8 cellular contexts compared by ENCODE assay signal in the genomic region with DNA sequence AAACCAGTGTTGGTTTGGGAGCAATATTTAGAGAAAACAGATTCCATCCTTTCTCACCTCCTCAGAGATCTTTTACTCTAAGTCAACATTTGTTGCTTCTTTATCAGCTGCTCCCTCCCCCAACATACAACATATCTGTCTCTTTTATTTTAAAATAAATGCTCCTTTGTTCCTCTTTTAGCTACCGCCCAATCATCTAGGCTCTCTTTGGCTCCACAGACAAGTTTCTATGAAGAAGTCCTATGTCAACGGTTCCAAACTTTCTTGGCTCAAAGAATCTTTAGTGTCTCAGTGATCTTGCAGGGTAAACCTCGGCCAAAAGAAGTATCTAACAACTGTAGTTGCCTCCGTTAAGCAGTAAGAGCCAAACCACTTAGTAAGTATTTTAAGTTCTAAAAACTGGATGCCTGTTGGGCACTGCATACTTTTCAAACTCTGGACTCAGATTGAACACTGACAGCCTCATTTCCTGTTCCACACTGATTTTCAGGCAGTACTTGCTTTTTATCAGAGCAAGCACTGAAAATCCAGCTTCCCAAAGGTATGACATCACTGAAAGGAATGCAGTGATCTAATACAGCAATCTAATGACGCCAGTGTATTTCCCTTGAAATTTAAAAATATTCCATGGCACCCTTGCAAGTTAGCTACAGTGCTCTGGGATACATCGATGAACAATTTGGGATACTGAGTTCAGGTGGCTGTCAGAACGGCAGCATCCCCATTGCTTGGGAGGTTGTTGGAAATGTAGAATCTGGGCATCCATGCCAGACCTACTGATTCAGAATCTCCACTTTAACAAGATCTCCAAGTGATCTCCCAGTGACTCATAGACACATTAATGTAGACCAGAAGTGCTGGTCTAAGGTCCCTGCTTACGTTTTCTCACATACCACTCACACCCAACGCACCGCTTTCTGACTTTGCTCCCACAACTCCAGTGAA. TPM values are rescaled to one million over a fixed set of nuclear protein-coding genes. Genes with fewer than 3 reads are reported as not detected.
A peak's percentile ranks its signal among the peaks of the same experiment; 100 is the strongest.
DNase-seq lines count a peak whose midpoint lies in the region; ATAC-seq and TF ChIP-seq lines count a peak whose summit lies in the region.

No MANE protein-coding gene starts in this region.

- DNase-seq in HCT116 (ENCODE audit: low read depth, low spot score) (peak; percentile 79), adipocyte (ENCODE audit: low read depth) (peak; percentile 86), hepatic stellate cell (ENCODE audit: low spot score) (peak; percentile 76), spleen (no peak), NCI-H1417 (lab: John Stamatoyannopoulos, UW) (no peak), RPMI8226 (no peak), HEK293T (ENCODE audit: extremely low spot score) (no peak)
- DNase-seq in stimulated activated CD8-positive, alpha-beta memory T cell treated with anti-CD3 and anti-CD28 coated beads, Interleukin-4, amount 100 ng/mL, for 48 hours = no peak

- H3K9me3 ChIP-seq in HCT116 (ENCODE audit: control insufficient read depth in 1 of 2, insufficient read depth in 1 of 2, low read depth in 1 of 2, low read length in 2 of 2) = no peaks in the 10 kb centered on the region
- no peaks in the 10 kb centered on the region for H3K9me3 ChIP-seq in adipocyte (ENCODE audit: control insufficient read depth, low read length)
- no peaks in the 10 kb centered on the region for H3K9me3 ChIP-seq in spleen

- no peaks in the 10 kb centered on the region for H3K27me3 ChIP-seq in HCT116 (ENCODE audit: insufficient read depth, low read length)
- H3K27me3 ChIP-seq in adipocyte (replicated peaks; ENCODE audit: control insufficient read depth, insufficient read depth, low read length) = no peaks in the 10 kb centered on the region
- H3K27me3 ChIP-seq in spleen (replicated peaks in 1 of 7) = no peaks in the 10 kb centered on the region

- intact Hi-C loops in HCT116 (cut with micrococcal nuclease) (loop anchor here (1.0 kb wide), 1 partner anchor 27 kb away; the partner anchor contains the start of gene EGLN1), spleen (cut with DNase I; ENCODE audit: low total_unique reads) (no loop called here)

- BruUV-seq in HCT116 (replicated peaks; lab: Mats Ljungman, UMichigan) = no TSS peak

- H3K27ac ChIP-seq in HCT116 (ENCODE audit: low read depth, low read length) (peak overlapping the region; percentile 55; the same call in 1 of the 2 replicates), spleen (peak overlapping the region; percentile 1 to 66 (median 50))

- TF ChIP-seq RAD21 in HCT116 (IDR thresholded peaks at IDR 0.05; ENCODE audit: low read depth) = no peak

- TF ChIP-seq CTCF in HCT116 (IDR thresholded peaks at IDR 0.05 in 2 of 3, conservative IDR thresholded peaks at IDR 0.05 in 1 of 3; ENCODE audit: borderline replicate concordance in 1 of 3, insufficient read depth in 1 of 3, low read depth in 2 of 3, low read length in 2 of 3) = no peak
- TF ChIP-seq CTCF in spleen (IDR thresholded peaks at IDR 0.05 in 8 of 11, conservative IDR thresholded peaks at IDR 0.05 in 3 of 11) = no peak

- TF ChIP-seq POLR2A in HCT116 (IDR thresholded peaks at IDR 0.05; ENCODE audit: borderline replicate concordance, extremely low read depth, insufficient read depth, insufficient read length) (no peak), spleen (IDR thresholded peaks at IDR 0.05) (no peak)

- H4K20me1 ChIP-seq in HCT116 (ENCODE audit: insufficient read depth) = peaks cover 13% of the 10 kb centered on the region; the same call in 1 of the 2 replicates

- H3K4me3 ChIP-seq in HCT116 (replicated peaks in 1 of 2; ENCODE audit: low read depth in 1 of 2, low read length in 2 of 2) (peak overlapping the region in 1 of 2 experiments; percentile 21; a peak in 2 of 4 replicates), adipocyte (ENCODE audit: low read length) (peak overlapping the region; percentile 56), spleen (no peak overlapping the region)

- H2AFZ ChIP-seq in HCT116 (ENCODE audit: low read depth, low read length, poor library complexity, severe bottlenecking) = no peak overlapping the region

- peak overlapping the region; percentile 23 for H3K9ac ChIP-seq in HCT116 (ENCODE audit: low read length)
- H3K9ac ChIP-seq in adipocyte (ENCODE audit: low read length) = peak overlapping the region; percentile 8

- RAD21 ChIA-PET in HCT116 (lab: Charles Lee; ENCODE audit: low non-redundant PET in 1 of 2, low total read pairs in 2 of 2, uncharacterized antibody in 2 of 2, unreplicated experiment in 2 of 2) = no interaction called here

- peaks cover 98% of the 10 kb centered on the region for H3K79me2 ChIP-seq in HCT116 (ENCODE audit: insufficient read depth, low read length)

- no peaks in the 10 kb centered on the region for H3K9me2 ChIP-seq in HCT116 (ENCODE audit: insufficient read depth)

- H3K4me1 ChIP-seq in HCT116 (ENCODE audit: control insufficient read depth in 1 of 2, insufficient read depth in 2 of 2, low read length in 2 of 2) = peaks cover 28 to 70% of the 10 kb centered on the region in 2 experiments
- peaks cover 22% of the 10 kb centered on the region for H3K4me1 ChIP-seq in adipocyte (ENCODE audit: control insufficient read depth, insufficient read depth, low read length)
- peaks cover 17 to 86% (median 47%) of the 10 kb centered on the region in 6 donors for H3K4me1 ChIP-seq in spleen

- POLR2A ChIA-PET in HCT116 (lab: Charles Lee) (no interaction called here), HEK293T (lab: Yijun Ruan, JAX) (interaction anchor here (0.7 to 1.4 kb wide), 4 partner anchors 15 to 57 kb away, joined by 3 to 5 read pairs (median 4); partner anchors contain the start of genes EXOC8 and SPRTN)

- ATAC-seq in HCT116 = peak; percentile 86

- WGBS in spleen, 5 donors = 52 to 66% (median 57%) methylated on average over 10 of the region's 10 CpGs

- peak overlapping the region; percentile 74 for H3K4me2 ChIP-seq in HCT116 (ENCODE audit: low read length)

- CTCF ChIA-PET in HCT116 (lab: Charles Lee) = no interaction called here
- CTCF ChIA-PET in HEK293T (lab: Yijun Ruan, JAX) = no interaction called here

- H3K36me3 ChIP-seq in HCT116 (ENCODE audit: control insufficient read depth in 1 of 2, insufficient read depth in 2 of 2, low read length in 2 of 2) (no peaks in the 10 kb centered on the region; a peak in 1 of 4 replicates), adipocyte (ENCODE audit: control insufficient read depth, insufficient read depth, low read length, severe bottlenecking) (no peaks in the 10 kb centered on the region), spleen (no peaks in the 10 kb centered on the region)

TF ChIP-seq in HCT116, 20 proteins besides CTCF, POLR2A, EP300 and RAD21 (continues in another document):
- TF ChIP-seq MAX (IDR thresholded peaks at IDR 0.05) = no peak; the same call in none of the 2 replicates
- no peak for TF ChIP-seq ELF1 (IDR thresholded peaks at IDR 0.05; ENCODE audit: borderline replicate concordance, low read depth)
- TF ChIP-seq SRF (IDR thresholded peaks at IDR 0.05; ENCODE audit: low read depth) = peak; percentile 36; the same call in 1 of the 2 replicates
- peak; percentile 81 for TF ChIP-seq FOSL1 (IDR thresholded peaks at IDR 0.05; ENCODE audit: low read depth)
- peak; percentile 61 for TF ChIP-seq SP1 (IDR thresholded peaks at IDR 0.05; ENCODE audit: low read depth)
- TF ChIP-seq JUND (IDR thresholded peaks at IDR 0.05) = peak; percentile 65
- TF ChIP-seq EZH2phosphoT487 (IDR thresholded peaks at IDR 0.05; ENCODE audit: borderline replicate concordance) = no peak
- no peak for TF ChIP-seq EGR1 (IDR thresholded peaks at IDR 0.05; ENCODE audit: low read depth)

TF ChIP-seq in HEK293T, 16 proteins besides CTCF, POLR2A, EP300 and RAD21:
- TF ChIP-seq SUZ12 (IDR thresholded peaks at IDR 0.05) = no peak
- TF ChIP-seq ELF4 (IDR thresholded peaks at IDR 0.05) = no peak
- no peak for TF ChIP-seq ZNF384 (IDR thresholded peaks at IDR 0.05)
- no peak for TF ChIP-seq SP1 (IDR thresholded peaks at IDR 0.05)

RNA-seq across cellular contexts. Expression of gene EGLN1, which starts 26.8 kb away (rescaled TPM):
- total RNA-seq in HCT116 (2021; ENCODE audit: unreplicated experiment) (27.1 TPM), spleen (10 to 100 TPM; 30.2 to 44.0 (median 39.9) TPM)
- 21.8 and 28.5 TPM in 2 replicates for polyA plus RNA-seq in HCT116 (2012)
- polyA plus RNA-seq in spleen = 10 to 100 TPM in 1 of 3 donors, 1 to 10 TPM in 2; 5.6 to 12.3 (median 7.8) TPM

RNA-seq across cellular contexts. Expression of gene SPRTN, which starts 57.2 kb away (rescaled TPM):
- total RNA-seq in HCT116 (2021; ENCODE audit: unreplicated experiment) = 14.9 TPM
- 6.3 and 6.4 TPM in 2 replicates for polyA plus RNA-seq in HCT116 (2012)
- total RNA-seq in spleen = 10 to 100 TPM; 10.8 to 28.7 (median 14.0) TPM
- polyA plus RNA-seq in spleen = 1 to 10 TPM; 3.1 to 5.7 (median 3.2) TPM

RNA-seq across cellular contexts. Expression of gene EXOC8, which starts 57.7 kb away (rescaled TPM):
- 12.7 TPM for total RNA-seq in HCT116 (2021; ENCODE audit: unreplicated experiment)
- polyA plus RNA-seq in HCT116 (2012) = 3.5 and 4.5 TPM in 2 replicates
- 10 to 100 TPM; 19.3 to 23.6 (median 21.3) TPM for total RNA-seq in spleen
- polyA plus RNA-seq in spleen = 1 to 10 TPM; 4.7 to 6.9 (median 4.7) TPM

Comparison
In these comparisons a context has a peak if more than half of its experiments do, and no peak if none do; other contexts are left out.
1. DNase-seq: peak in HCT116 (single experiment), adipocyte (single experiment) and hepatic stellate cell (single experiment); none in spleen (single experiment), NCI-H1417 (0 of 3), stimulated activated CD8-positive, alpha-beta memory T cell treated with anti-CD3 and anti-CD28 coated beads, Interleukin-4, amount 100 ng/mL, for 48 hours (single experiment), RPMI8226 (single experiment) and HEK293T (single experiment).